In the genomic region with DNA sequence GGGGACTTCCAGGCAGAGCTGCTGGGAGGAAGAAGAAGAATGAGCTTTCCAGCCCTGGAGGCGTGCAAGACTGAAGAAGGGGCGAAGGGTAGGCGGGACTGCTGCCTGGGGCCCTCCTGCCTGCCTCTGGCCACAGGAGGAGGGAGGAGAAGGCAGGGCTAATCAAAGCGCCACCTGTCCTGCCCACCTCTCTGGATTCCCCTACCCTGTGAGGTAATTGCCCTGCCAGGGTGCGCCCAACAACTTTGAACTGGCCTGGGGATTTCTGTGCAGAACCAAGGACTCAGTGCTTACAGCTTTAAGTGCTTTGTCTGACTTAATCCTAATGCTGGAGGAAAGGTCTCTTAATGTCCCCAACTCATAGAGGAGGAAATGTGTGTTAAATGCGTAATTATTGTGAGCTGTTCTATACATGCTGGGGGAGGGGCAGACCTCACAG, we compare ENCODE assay signal across 9 cellular contexts. TPM values are rescaled to one million over a fixed set of nuclear protein-coding genes. Genes with fewer than 3 reads are reported as not detected.
DNase-seq lines count a peak whose midpoint lies in the region; ATAC-seq, FAIRE-seq and TF ChIP-seq lines count a peak whose summit lies in the region.
"Had no signal": no experiment of that assay in that cellular context is flagged by ENCODE, and none has a peak within 500 bp of the region (broad histone marks: within the 10 kb centered on the region; RNA-seq: fewer than 3 reads in every experiment).

TSS of gene NOXO1 (minus strand) at position 72 of the 439 bp plus-strand sequence. CDS start 290 bp downstream, outside the sequence.

- TF ChIP-seq RAD21 in K562 (CRISPR knock-in tag; conservative IDR thresholded peaks at IDR 0.05 in 1 of 2, IDR thresholded peaks at IDR 0.05 in 1 of 2), result no peak

- TF ChIP-seq CTCF in GM10266 (IDR thresholded peaks at IDR 0.05; ENCODE audit: control insufficient read depth, insufficient read depth, low read depth, missing control alignments), result no peak
- TF ChIP-seq CTCF in K562 (IDR thresholded peaks at IDR 0.05 in 2 of 3, conservative IDR thresholded peaks at IDR 0.05 in 1 of 3; ENCODE audit: insufficient read depth in 2 of 3, low read depth in 1 of 3, low read length in 3 of 3), result no peak
- TF ChIP-seq CTCF in GM13976 (IDR thresholded peaks at IDR 0.05; ENCODE audit: borderline replicate concordance, control extremely low read depth, extremely low read depth, insufficient read depth, missing control alignments), result no peak
- TF ChIP-seq CTCF in thyroid gland (IDR thresholded peaks at IDR 0.05), result no peak

- H3K4me1 ChIP-seq in K562 (replicated peaks in 1 of 2; ENCODE audit: control insufficient read depth in 2 of 2, insufficient read depth in 2 of 2, low read length in 2 of 2), result peaks cover 6 to 84% of the 10 kb centered on the region in 2 experiments; a peak in 4 of 5 replicates
- peaks cover 0 to 13% of the 10 kb centered on the region in 2 donors for H3K4me1 ChIP-seq in naive thymus-derived CD4-positive, alpha-beta T cell (ENCODE audit: control insufficient read depth in 2 of 2, insufficient read depth in 2 of 2, low read length in 2 of 2)
- peaks cover 5 to 24% of the 10 kb centered on the region in 2 donors for H3K4me1 ChIP-seq in thyroid gland

- no peak within 1 kb of the TSS for H3K27ac ChIP-seq in K562 (ENCODE audit: extremely low read depth, low read depth, low read length)
- H3K27ac ChIP-seq in naive thymus-derived CD4-positive, alpha-beta T cell (ENCODE audit: low read depth, low read length), result no peak within 1 kb of the TSS
- H3K27ac ChIP-seq in thyroid gland, result no peak within 1 kb of the TSS

- in situ Hi-C loops in K562 (cut with MboI) (no loop called here), GM13976 (cut with MboI; ENCODE audit: low sequenced_read_pairs, unreplicated experiment) (no loop called here)

- H3K27me3 ChIP-seq in K562 (ENCODE audit: control insufficient read depth in 2 of 2, insufficient read depth in 2 of 2, low read length in 2 of 2) (no peaks in the 10 kb centered on the region), thyroid gland (peaks cover 13% of the 10 kb centered on the region)
- peaks cover 0 to 3% of the 10 kb centered on the region in 2 donors for H3K27me3 ChIP-seq in naive thymus-derived CD4-positive, alpha-beta T cell (ENCODE audit: control insufficient read depth in 2 of 2, insufficient read depth in 2 of 2, low read length in 2 of 2)

- CTCF ChIA-PET in K562 (lab: Yijun Ruan, JAX; ENCODE audit: low intra/inter-chr PET ratio), result no interaction called here
- CTCF ChIA-PET in naive thymus-derived CD4-positive, alpha-beta T cell (lab: Charles Lee), result no interaction called here

- H3K4me3 ChIP-seq in K562 (no peak within 1 kb of the TSS), thyroid gland (replicated peaks in 1 of 3) (no peak within 1 kb of the TSS)
- no peak within 1 kb of the TSS for H3K4me3 ChIP-seq in naive thymus-derived CD4-positive, alpha-beta T cell (ENCODE audit: low read length)

- peak; percentile 71 for DNase-seq in GM10266 (ENCODE audit: extremely low spot score)
- no peak for DNase-seq in K562 (ENCODE audit: extremely low read depth in 1 of 4, low spot score in 3 of 4)
- DNase-seq in naive thymus-derived CD4-positive, alpha-beta T cell, result no peak
- DNase-seq in GM13976 (ENCODE audit: low spot score), result no peak
- no peak for DNase-seq in thyroid gland
- no peak for DNase-seq in left cardiac atrium

- no peaks in the 10 kb centered on the region for H3K9me1 ChIP-seq in K562 (ENCODE audit: control insufficient read depth, insufficient read depth, low read length)

- H3K27ac Mint-ChIP-seq in IgD-negative memory B cell, result peak within 1 kb of the TSS; percentile 52 to 87 (median 59)
- H3K27ac Mint-ChIP-seq in naive thymus-derived CD4-positive, alpha-beta T cell, result no peak within 1 kb of the TSS

- H3K9ac ChIP-seq in K562 (ENCODE audit: insufficient read depth in 1 of 2, low read depth in 2 of 2, low read length in 2 of 2), result peak within 1 kb of the TSS in 1 of 2 experiments; percentile 70; a peak in 2 of 4 replicates

- no peaks in the 10 kb centered on the region for H3K9me3 Mint-ChIP-seq in IgD-negative memory B cell
- no peaks in the 10 kb centered on the region for H3K9me3 Mint-ChIP-seq in naive thymus-derived CD4-positive, alpha-beta T cell

- H3K36me3 Mint-ChIP-seq in IgD-negative memory B cell, result peaks cover 2% of the 10 kb centered on the region
- H3K36me3 Mint-ChIP-seq in naive thymus-derived CD4-positive, alpha-beta T cell, result peaks cover 0 to 9% (median 6%) of the 10 kb centered on the region in 5 donors

- H3K36me3 ChIP-seq in K562 (ENCODE audit: control insufficient read depth, insufficient read depth, low read length), result peaks cover 44% of the 10 kb centered on the region; the same call in 2 of the 3 replicates
- H3K36me3 ChIP-seq in naive thymus-derived CD4-positive, alpha-beta T cell (ENCODE audit: control insufficient read depth in 2 of 3, insufficient read depth in 3 of 3, low read length in 3 of 3), result peaks cover 0 to 35% (median 0%) of the 10 kb centered on the region in 3 experiments
- peaks cover 32 to 35% of the 10 kb centered on the region in 2 donors for H3K36me3 ChIP-seq in thyroid gland

- ATAC-seq in K562 (no peak), SK-N-SH treated with all-trans-retinoic acid at 6 μM for 48 hours (no peak), left cardiac atrium (no peak)
- no peak for ATAC-seq in naive thymus-derived CD4-positive, alpha-beta T cell

- TF ChIP-seq EP300 in K562 (IDR thresholded peaks at IDR 0.05; ENCODE audit: low read length), result no peak

- H3K27me3 Mint-ChIP-seq in IgD-negative memory B cell, result peaks cover 20% of the 10 kb centered on the region
- H3K27me3 Mint-ChIP-seq in naive thymus-derived CD4-positive, alpha-beta T cell, result peaks cover 1 to 32% (median 8%) of the 10 kb centered on the region in 5 donors

- WGBS in K562 (ENCODE audit: insufficient coverage, low coverage, missing lambda C conversion rate), result 45% methylated on average over 6 of the region's 6 CpGs
- 22 to 24% methylated on average over 5 to 6 of the region's 6 CpGs for WGBS in thyroid gland, 2 donors

- POLR2A ChIA-PET in K562 (lab: Yijun Ruan, JAX), result interaction anchor here (0.6 to 10.2 kb wide), 5 partner anchors 10 to 252 kb away, joined by 3 to 103 read pairs (median 4); partner anchors contain the start of genes RNF151, RPS2, TBL3 and TRAF7
- POLR2A ChIA-PET in naive thymus-derived CD4-positive, alpha-beta T cell (lab: Charles Lee), result interaction anchor here (1.1 to 11.4 kb wide), 4 partner anchors 10 to 20 kb away, joined by 4 to 61 read pairs (median 22); partner anchors contain the start of genes RPS2 and TBL3

- H3K9me3 ChIP-seq in K562 (replicated peaks; ENCODE audit: control insufficient read depth, insufficient read depth, low read depth, low read length) (no peaks in the 10 kb centered on the region), thyroid gland (no peaks in the 10 kb centered on the region)
- H3K9me3 ChIP-seq in naive thymus-derived CD4-positive, alpha-beta T cell (ENCODE audit: control insufficient read depth in 2 of 3, low read length in 3 of 3), result no peaks in the 10 kb centered on the region

- no TSS peak for BruUV-seq in K562 (replicated peaks; lab: Mats Ljungman, UMichigan)

- H2AFZ ChIP-seq in K562 (ENCODE audit: low read depth, low read length), result no peak within 1 kb of the TSS

- intact Hi-C loops in K562 (cut with micrococcal nuclease), result no loop called here
- intact Hi-C loops in naive thymus-derived CD4-positive, alpha-beta T cell (cut with micrococcal nuclease), result no loop called here
- intact Hi-C loops in thyroid gland (cut with DNase I), result no loop called here
- intact Hi-C loops in left cardiac atrium (cut with DNase I), result no loop called here

- no peak within 1 kb of the TSS for H3K4me2 ChIP-seq in K562 (ENCODE audit: insufficient read depth, low read length)

- H4K20me1 ChIP-seq in K562 (replicated peaks; ENCODE audit: control insufficient read depth, insufficient read depth, low read length), result no peaks in the 10 kb centered on the region

- H3K4me1 Mint-ChIP-seq in IgD-negative memory B cell, result peaks cover 0 to 5% (median 0%) of the 10 kb centered on the region in 3 donors
- peaks cover 0 to 26% (median 14%) of the 10 kb centered on the region in 7 donors for H3K4me1 Mint-ChIP-seq in naive thymus-derived CD4-positive, alpha-beta T cell

- H3K4me3 Mint-ChIP-seq in IgD-negative memory B cell, result peak within 1 kb of the TSS in 3 of 4 donors; percentile 5 to 79 (median 30)
- peak within 1 kb of the TSS in 7 of 10 donors; percentile 23 to 83 (median 49) for H3K4me3 Mint-ChIP-seq in naive thymus-derived CD4-positive, alpha-beta T cell

- peaks cover 16% of the 10 kb centered on the region for H3K79me2 ChIP-seq in K562 (ENCODE audit: control insufficient read depth, insufficient read depth, low read length)

- TF ChIP-seq POLR2A in K562 (conservative IDR thresholded peaks at IDR 0.05), result no peak
- TF ChIP-seq POLR2A in thyroid gland (IDR thresholded peaks at IDR 0.05), result no peak

- FAIRE-seq in K562 (lab: Jason Lieb, UNC), result no peak
- FAIRE-seq: endometrium had no signal

TF ChIP-seq in K562, 482 proteins besides CTCF, POLR2A, EP300 and RAD21 (continues in another document):
- TF ChIP-seq GTF2E2 (tag; IDR thresholded peaks at IDR 0.05), result no peak
- TF ChIP-seq HDAC6 (IDR thresholded peaks at IDR 0.05; ENCODE audit: low read depth, low read length), result no peak

TF ChIP-seq in SK-N-SH treated with all-trans-retinoic acid at 6 μM for 48 hours, 23 proteins besides CTCF, POLR2A, EP300 and RAD21 (continues in another document):
- TF ChIP-seq ZNF70 (CRISPR knock-in tag; IDR thresholded peaks at IDR 0.05) (no peak), GLIS3 (CRISPR knock-in tag; IDR thresholded peaks at IDR 0.05) (no peak)

RNA-seq across cellular contexts. Expression of gene NOXO1, which starts in this region (rescaled TPM):
- polyA plus RNA-seq in IgD-negative memory B cell (not detected), K562 (2011; rRNA removed) (not detected in 2 replicates), K562 (2014; fragmentation: Illumina TruSeq; extraction: Trizol) (not detected in 2 replicates), K562 (2014; fragmentation: Nextera tagmentation; extraction: Ambion mirVana) (not detected), K562 (2014; rRNA removed) (not detected in 2 replicates)
- total RNA-seq in K562 (2011; cell fraction: chromatin; rRNA removed; ENCODE audit: low replicate concordance), result 0.67 TPM in 1 of 2 replicates, not detected in the other
- total RNA-seq in K562 (2011; cell fraction: nucleolus; rRNA removed), result 0.66 TPM in 1 of 2 replicates, not detected in the other
- total RNA-seq in K562 (2011; cell fraction: nucleoplasm; rRNA removed), result not detected in 2 replicates
- total RNA-seq in K562 (2014; rRNA removed) (not detected in 2 replicates), K562 (2014; rRNA removed; fragmentation: Illumina TruSeq; extraction: Trizol) (not detected in 2 replicates), K562 (2015; rRNA removed; fragmentation: Illumina TruSeq; extraction: Trizol) (not detected in 2 replicates), K562 (2021) (not detected in 2 replicates), thyroid gland (not detected), left cardiac atrium (not detected)
- polyA plus RNA-seq in K562 (2011; cell fraction: cytosol; rRNA removed), result not detected in 2 replicates
- 0.62 and 0.75 TPM in 2 replicates for polyA plus RNA-seq in K562 (2011; cell fraction: nucleus; rRNA removed)
- polyA plus RNA-seq in K562 (2012), result not detected in 2 replicates
- polyA minus RNA-seq in K562 (2011; rRNA and poly(A)+ RNA removed), result not detected in 2 replicates
- polyA minus RNA-seq in K562 (2011; cell fraction: cytosol; rRNA and poly(A)+ RNA removed), result not detected in 2 replicates
- 0.33 TPM in 1 of 2 replicates, not detected in the other for polyA minus RNA-seq in K562 (2011; cell fraction: nucleus; rRNA and poly(A)+ RNA removed)
- 1 to 10 TPM in 1 of 5 experiments, under 1 TPM in 4; 0.24 to 1.3 (median 0.79) TPM for total RNA-seq in naive thymus-derived CD4-positive, alpha-beta T cell
- polyA plus RNA-seq in naive thymus-derived CD4-positive, alpha-beta T cell, result under 1 TPM; 0.17 to 0.29 TPM

Comparison
In these comparisons a context has a peak if more than half of its experiments do, and no peak if none do; other contexts are left out.
1. H3K27ac Mint-ChIP-seq: peak in IgD-negative memory B cell (3 of 3); none in naive thymus-derived CD4-positive, alpha-beta T cell (0 of 9).